Comparison of ENCODE assay signal across 29 cellular contexts in the genomic region with DNA sequence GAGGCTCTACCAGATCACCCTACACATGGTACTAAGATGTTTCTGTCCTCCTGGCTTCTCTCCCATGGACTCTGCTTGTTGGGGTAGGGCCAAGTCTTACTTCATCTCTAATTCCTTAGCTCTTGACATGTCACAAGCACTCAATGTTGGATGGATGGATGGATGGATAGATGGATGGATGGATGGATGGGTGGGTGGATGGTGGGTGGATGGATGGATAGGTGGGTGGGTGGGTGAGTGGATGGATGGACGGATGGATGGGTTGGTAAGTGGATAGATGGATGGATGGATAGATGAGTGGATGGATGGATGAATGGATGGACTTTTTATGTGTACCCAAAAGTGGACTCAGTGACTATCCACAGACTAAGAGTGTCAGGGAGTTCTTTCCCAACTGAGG.
"Had no signal": no experiment of that assay in that cellular context is flagged by ENCODE, and none has a peak within 500 bp of the region (broad histone marks: within the 10 kb centered on the region; RNA-seq: fewer than 3 reads in every experiment).

No MANE protein-coding gene starts in this region.

- FAIRE-seq: frontal cortex had no signal

- DNase-seq: activated CD4-positive, alpha-beta memory T cell treated with anti-CD3 and anti-CD28 coated beads, Interleukin-2, amount 10 ng/mL, durations not matched to agents 7 days and 5 days; activated CD4-positive, alpha-beta T cell treated with anti-CD3 and anti-CD28 coated beads for 36 hours; activated CD4-positive, alpha-beta T cell treated with anti-CD3 and anti-CD28 coated beads, Interleukin-2, amount 10 ng/mL, durations not matched to agents 24 days and 14 days; activated CD4-positive, CD25-positive, alpha-beta regulatory T cell; activated CD4-positive, CD25-positive, alpha-beta regulatory T cell treated with anti-CD3 and anti-CD28 coated beads, Interleukin-2, amount 50 U/mL, for 72 hours; activated CD8-positive, alpha-beta memory T cell treated with anti-CD3 and anti-CD28 coated beads, Interleukin-2, amount 50 U/mL, for 48 hours; activated gamma-delta T cell; activated naive CD4-positive, alpha-beta T cell; activated naive CD4-positive, alpha-beta T cell treated with anti-CD3 and anti-CD28 coated beads, Interleukin-2, amount 10 ng/mL, durations not matched to agents 7 days and 5 days; activated naive CD8-positive, alpha-beta T cell treated with anti-CD3 and anti-CD28 coated beads, Interleukin-2, amount 10 ng/mL, durations not matched to agents 7 days and 5 days; activated T-cell treated with anti-CD3 and anti-CD28 coated beads for 4 hours; activated T-cell treated with anti-CD3 and anti-CD28 coated beads, Interleukin-2, amount 50 U/mL, for 24 hours; activated T-cell treated with anti-CD3 and anti-CD28 coated beads, Interleukin-2, amount 50 U/mL, for 72 hours; dorsolateral prefrontal cortex; effector memory CD4-positive, alpha-beta T cell; endodermal cell; erythroblast; foreskin fibroblast; glutamatergic neuron; heart left ventricle; T-helper 1 cell; T-helper 2 cell had no signal

- H3K4me3 ChIP-seq: ascending aorta, breast epithelium, cardiac muscle cell, coronary artery, dorsolateral prefrontal cortex, esophagus muscularis mucosa, heart left ventricle had no signal

- ATAC-seq: activated CD4-positive, alpha-beta T cell treated with anti-CD3 and anti-CD28 coated beads for 36 hours; activated naive CD4-positive, alpha-beta T cell treated with anti-CD3 and anti-CD28 coated beads, Interleukin-2, amount 50 U/mL, for 72 hours; activated T-cell treated with anti-CD3 and anti-CD28 coated beads, Interleukin-2, amount 50 U/mL, for 72 hours; heart left ventricle had no signal
